ENCODE assay signal across 22 cellular contexts in the genomic region with DNA sequence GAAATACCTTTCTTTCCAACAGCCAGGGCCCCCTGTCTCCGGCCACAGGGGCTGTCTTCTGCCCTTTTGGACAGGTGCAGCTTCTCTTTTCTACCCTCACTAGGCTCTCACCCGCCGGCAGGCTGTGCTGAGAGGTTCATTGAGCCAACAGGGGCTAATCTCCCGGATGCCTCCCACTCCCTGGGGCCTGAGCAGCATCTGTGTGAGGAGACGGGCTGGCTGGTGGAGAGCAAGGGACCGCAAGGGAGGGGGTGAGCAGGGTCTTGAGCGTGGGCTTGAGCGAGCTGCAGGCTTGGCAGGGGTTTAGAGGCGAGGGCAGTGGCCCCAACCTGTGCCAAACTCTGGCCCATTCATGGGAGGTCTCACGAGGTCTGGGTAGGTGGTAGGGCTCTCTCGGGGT. TPM values are rescaled to one million over a fixed set of nuclear protein-coding genes. Genes with fewer than 3 reads are reported as not detected.
"Had no signal": no experiment of that assay in that cellular context is flagged by ENCODE, and none has a peak within 500 bp of the region (broad histone marks: within the 10 kb centered on the region; RNA-seq: fewer than 3 reads in every experiment).

No MANE protein-coding gene starts in this region.

- H2AFZ ChIP-seq: hepatocyte had no signal

- DNase-seq: activated B cell treated with CpG ODN at 0.5 μM for 24 hours; activated CD4-positive, alpha-beta T cell treated with anti-CD3 and anti-CD28 coated beads for 4 hours; activated CD4-positive, alpha-beta T cell treated with anti-CD3 and anti-CD28 coated beads, Interleukin-2, amount 50 U/mL, for 48 hours; activated gamma-delta T cell treated with Interleukin-2 at 50 U/mL for 16 hours; activated T-cell treated with anti-CD3 and anti-CD28 coated beads for 4 hours; anterior cingulate cortex; brain microvascular endothelial cell; caudate nucleus; effector memory CD4-positive, alpha-beta T cell; foreskin melanocyte; nephron progenitor cell; nucleus accumbens; posterior cingulate gyrus; stimulated activated CD4-positive, alpha-beta T cell treated with anti-CD3 and anti-CD28 coated beads, Interleukin-15, amount 100 ng/mL, for 24 hours; stimulated activated naive B cell treated with anti-CD40 and anti-IgM and Interleukin-4, amounts not matched to agents 10 μg/mL and 1 μg/mL and 100 μg/mL, for 72 hours; T-helper 9 cell; transverse colon; uterus had no signal

- H3K9me3 ChIP-seq: transverse colon, uterus had no signal

- H3K27me3 ChIP-seq: brain microvascular endothelial cell, hepatocyte, transverse colon, uterus had no signal

- H3K4me1 ChIP-seq: transverse colon, uterus had no signal

- H3K79me2 ChIP-seq: hepatocyte had no signal

- H3K4me2 ChIP-seq: hepatocyte, smooth muscle cell had no signal

- H3K4me3 ChIP-seq: hepatocyte, smooth muscle cell, transverse colon, uterus had no signal

- H3K36me3 ChIP-seq: brain microvascular endothelial cell, transverse colon, uterus had no signal

- ATAC-seq: sciatic nerve; stimulated activated naive B cell treated with anti-CD40 and anti-IgM and Interleukin-4, amounts not matched to agents 10 μg/mL and 1 μg/mL and 100 μg/mL, for 72 hours had no signal

- H3K27ac ChIP-seq: brain microvascular endothelial cell, hepatocyte, transverse colon, uterus had no signal

RNA-seq across cellular contexts. Expression of gene CST7, which starts 56.5 kb away (rescaled TPM):
- total RNA-seq: dermis microvascular lymphatic vessel endothelial cell, hepatocyte, smooth muscle cell had no signal
- polyA plus RNA-seq: hepatocyte had no signal
